Comparison of ENCODE assay signal across 1 cellular context in genomic region chr3:5317572-5317971, GRCh38.
TF ChIP-seq lines count a peak whose summit lies in the region.

No MANE protein-coding gene starts in this region.

TF ChIP-seq in H1, 55 proteins besides CTCF, POLR2A, EP300 and RAD21:
- TF ChIP-seq POLR2AphosphoS5 (IDR thresholded peaks at IDR 0.05; ENCODE audit: low read depth, low read length), result no peak
- TF ChIP-seq MAX (IDR thresholded peaks at IDR 0.05), result no peak
- no peak for TF ChIP-seq KDM5A (IDR thresholded peaks at IDR 0.05; ENCODE audit: low read length)
- TF ChIP-seq SRF (IDR thresholded peaks at IDR 0.05; ENCODE audit: low read depth, low read length), result peak; percentile 41; the same call in 1 of the 2 replicates
- TF ChIP-seq RBBP5 (IDR thresholded peaks at IDR 0.05; ENCODE audit: borderline replicate concordance, low read depth, low read length), result no peak
- TF ChIP-seq SAP30 (IDR thresholded peaks at IDR 0.05; ENCODE audit: insufficient read depth, insufficient replicate concordance, low read length), result no peak
